In the genomic region with DNA sequence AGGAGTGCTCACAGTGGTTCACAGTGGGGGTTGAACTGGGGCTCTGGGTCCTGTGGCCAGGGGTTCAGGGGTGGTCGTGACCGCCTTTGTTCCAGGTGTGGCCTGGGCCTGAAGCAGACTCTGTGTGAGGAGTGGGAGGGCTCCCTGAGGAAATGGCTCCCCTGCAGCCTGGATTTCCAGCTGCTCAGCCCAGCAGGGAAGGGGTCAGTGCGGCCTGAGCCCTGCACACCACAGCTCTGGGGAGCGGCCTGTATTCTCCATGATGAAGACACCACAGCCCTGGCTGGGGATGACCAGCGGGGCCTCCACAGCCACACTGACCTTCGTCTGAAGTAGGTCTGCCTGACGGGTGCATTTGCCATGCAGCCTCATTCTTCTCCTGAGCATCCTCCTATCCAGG, we compare ENCODE assay signal across 16 cellular contexts. TPM values are rescaled to one million over a fixed set of nuclear protein-coding genes. Genes with fewer than 3 reads are reported as not detected.
DNase-seq lines count a peak whose midpoint lies in the region; ATAC-seq, FAIRE-seq and TF ChIP-seq lines count a peak whose summit lies in the region.
"Had no signal": no experiment of that assay in that cellular context is flagged by ENCODE, and none has a peak within 500 bp of the region (broad histone marks: within the 10 kb centered on the region; RNA-seq: fewer than 3 reads in every experiment).

No MANE protein-coding gene starts in this region.

- H3K4me3 ChIP-seq in K562 (no peak overlapping the region), mesendoderm (ENCODE audit: low read length) (no peak overlapping the region), lower lobe of right lung (no peak overlapping the region), smooth muscle cell (no peak overlapping the region)
- H3K4me3 ChIP-seq: GM12878, GM23248 had no signal

- H3K18ac ChIP-seq in mesendoderm (ENCODE audit: low read length) = no peak overlapping the region

- H3K9me3 Mint-ChIP-seq in Calu3 (ENCODE audit: low read depth, unreplicated experiment) = no peaks in the 10 kb centered on the region

- H4K20me1 ChIP-seq in K562 (replicated peaks; ENCODE audit: control insufficient read depth, insufficient read depth, low read length) (no peaks in the 10 kb centered on the region), smooth muscle cell (ENCODE audit: low read depth) (no peaks in the 10 kb centered on the region)

- no peak for TF ChIP-seq POLR2A in K562 (conservative IDR thresholded peaks at IDR 0.05)

- H3K9ac ChIP-seq in K562 (ENCODE audit: insufficient read depth in 1 of 2, low read depth in 2 of 2, low read length in 2 of 2) (peak overlapping the region in 1 of 2 experiments; percentile 53; a peak in 2 of 4 replicates), mesendoderm (ENCODE audit: low read length) (no peak overlapping the region), smooth muscle cell (ENCODE audit: low read depth) (no peak overlapping the region)
- H3K9ac ChIP-seq: GM23248 had no signal

- no peak overlapping the region for H2BK5ac ChIP-seq in mesendoderm (ENCODE audit: low read length)

- DNase-seq in NCI-H146 (lab: John Stamatoyannopoulos, UW) = peak; percentile 14
- DNase-seq in NCI-H146 treated with DMSO at 0.1 percent for 48 hours (lab: John Stamatoyannopoulos, UW; ENCODE audit: unreplicated experiment) = no peak
- no peak for DNase-seq in K562 (ENCODE audit: extremely low read depth in 1 of 4, low spot score in 3 of 4)
- no peak for DNase-seq in mesendoderm
- DNase-seq in lower lobe of right lung = no peak
- DNase-seq in Calu3 = no peak
- no peak for DNase-seq in smooth muscle cell (lab: John Stamatoyannopoulos, UW; ENCODE audit: unreplicated experiment)
- DNase-seq: DMS79, GM23248 had no signal

- H4K8ac ChIP-seq in mesendoderm (ENCODE audit: low read depth, low read length) = no peak overlapping the region

- no peaks in the 10 kb centered on the region for H3K27me3 Mint-ChIP-seq in Calu3 (ENCODE audit: unreplicated experiment)

- CTCF ChIA-PET in K562 (lab: Yijun Ruan, JAX; ENCODE audit: low intra/inter-chr PET ratio) = no interaction called here
- CTCF ChIA-PET in Calu3 (lab: Charles Lee) = interaction anchor here (1.3 kb wide), 1 partner anchor 10 kb away, joined by 3 read pairs; no protein-coding TSS in a partner anchor

- no peak for TF ChIP-seq CTCF in K562 (IDR thresholded peaks at IDR 0.05 in 2 of 3, conservative IDR thresholded peaks at IDR 0.05 in 1 of 3; ENCODE audit: insufficient read depth in 2 of 3, low read depth in 1 of 3, low read length in 3 of 3)
- no peak for TF ChIP-seq CTCF in lower lobe of right lung (IDR thresholded peaks at IDR 0.05)
- TF ChIP-seq CTCF in Calu3 (IDR thresholded peaks at IDR 0.05; ENCODE audit: unreplicated experiment) = no peak
- no peak for TF ChIP-seq CTCF in smooth muscle cell (IDR thresholded peaks at IDR 0.05; ENCODE audit: borderline replicate concordance, insufficient read depth, poor library complexity, severe bottlenecking)

- no peak for TF ChIP-seq RAD21 in K562 (CRISPR knock-in tag; conservative IDR thresholded peaks at IDR 0.05 in 1 of 2, IDR thresholded peaks at IDR 0.05 in 1 of 2)

- ATAC-seq in K562 (peak; percentile 21; the same call in 2 of the 3 replicates), GM21717 (IDR thresholded peaks at IDR 0.05; ENCODE audit: unreplicated experiment) (no peak), lower lobe of right lung (no peak)
- ATAC-seq: GM12878 had no signal

- no peak overlapping the region for H3K4me3 Mint-ChIP-seq in Calu3 (ENCODE audit: low read depth, unreplicated experiment)

- H2BK15ac ChIP-seq in mesendoderm (replicated peaks; ENCODE audit: low read depth) = no peak overlapping the region

- H3K4ac ChIP-seq in mesendoderm (ENCODE audit: low read depth, low read length) = no peak overlapping the region

- H3K27ac Mint-ChIP-seq in Calu3 (ENCODE audit: unreplicated experiment) = no peak overlapping the region

- H3K36me3 ChIP-seq in K562 (ENCODE audit: control insufficient read depth, insufficient read depth, low read length) = no peaks in the 10 kb centered on the region
- H3K36me3 ChIP-seq in mesendoderm (ENCODE audit: control insufficient read depth, insufficient read depth, low read length) = no peaks in the 10 kb centered on the region
- H3K36me3 ChIP-seq in lower lobe of right lung = no peaks in the 10 kb centered on the region
- H3K36me3 ChIP-seq in smooth muscle cell (ENCODE audit: low read depth) = no peaks in the 10 kb centered on the region

- H3K56ac ChIP-seq in mesendoderm (ENCODE audit: low read length) = peak overlapping the region; percentile 25

- intact Hi-C loops in K562 (cut with micrococcal nuclease) = no loop called here
- intact Hi-C loops in lower lobe of right lung (cut with DNase I) = no loop called here
- intact Hi-C loops in Calu3 (cut with micrococcal nuclease; ENCODE audit: unreplicated experiment) = no loop called here

- no peak overlapping the region for H2BK120ac ChIP-seq in mesendoderm (ENCODE audit: low read depth, low read length)

- no peak overlapping the region for H4K5ac ChIP-seq in mesendoderm (ENCODE audit: low read length)

- H2AFZ ChIP-seq in K562 (ENCODE audit: low read depth, low read length) (no peak overlapping the region), smooth muscle cell (ENCODE audit: low read depth) (no peak overlapping the region)
- H2AFZ ChIP-seq: GM23248 had no signal

- POLR2A ChIA-PET in K562 (lab: Yijun Ruan, JAX) = interaction anchor here (0.7 kb wide), 2 partner anchors 9 to 1519 kb away, joined by 3 to 4 read pairs; no protein-coding TSS in a partner anchor

- no peaks in the 10 kb centered on the region for H3K36me3 Mint-ChIP-seq in Calu3 (ENCODE audit: insufficient read depth, unreplicated experiment)

- H2AK5ac ChIP-seq in mesendoderm (ENCODE audit: low read length) = no peak overlapping the region

- no peaks in the 10 kb centered on the region for H3F3A ChIP-seq in smooth muscle cell (ENCODE audit: low read depth)

- H3K9me1 ChIP-seq in K562 (ENCODE audit: control insufficient read depth, insufficient read depth, low read length) = no peaks in the 10 kb centered on the region

- no peaks in the 10 kb centered on the region for H3K79me2 ChIP-seq in K562 (ENCODE audit: control insufficient read depth, insufficient read depth, low read length)
- H3K79me2 ChIP-seq in mesendoderm (ENCODE audit: control insufficient read depth, insufficient read depth, low read length) = no peaks in the 10 kb centered on the region
- no peaks in the 10 kb centered on the region for H3K79me2 ChIP-seq in smooth muscle cell (ENCODE audit: low read depth)

- peaks cover 30% of the 10 kb centered on the region for H3K4me1 Mint-ChIP-seq in Calu3 (ENCODE audit: low read depth, unreplicated experiment)

- no peaks in the 10 kb centered on the region for H3K79me1 ChIP-seq in mesendoderm (ENCODE audit: low read length)

- peaks cover 0 to 10% of the 10 kb centered on the region in 2 experiments; a peak in 2 of 5 replicates for H3K4me1 ChIP-seq in K562 (replicated peaks in 1 of 2; ENCODE audit: control insufficient read depth in 2 of 2, insufficient read depth in 2 of 2, low read length in 2 of 2)
- peaks cover 16% of the 10 kb centered on the region for H3K4me1 ChIP-seq in mesendoderm (ENCODE audit: control insufficient read depth, low read depth, low read length)
- H3K4me1 ChIP-seq in lower lobe of right lung = peaks cover 4% of the 10 kb centered on the region
- H3K4me1 ChIP-seq in smooth muscle cell (ENCODE audit: low read depth) = no peaks in the 10 kb centered on the region

- BruUV-seq in K562 (replicated peaks; lab: Mats Ljungman, UMichigan) (no TSS peak), Calu3 (replicated peaks; lab: Mats Ljungman, UMichigan) (no TSS peak)

- no peaks in the 10 kb centered on the region for H3K27me3 ChIP-seq in K562 (ENCODE audit: control insufficient read depth in 2 of 2, insufficient read depth in 2 of 2, low read length in 2 of 2)
- no peaks in the 10 kb centered on the region for H3K27me3 ChIP-seq in mesendoderm (ENCODE audit: insufficient read depth, low read length, poor library complexity)
- no peaks in the 10 kb centered on the region for H3K27me3 ChIP-seq in lower lobe of right lung (ENCODE audit: low read depth)
- peaks cover 3% of the 10 kb centered on the region for H3K27me3 ChIP-seq in smooth muscle cell (ENCODE audit: low read depth)

- 65% methylated on average over 7 of the region's 7 CpGs for WGBS in K562 (ENCODE audit: insufficient coverage, low coverage, missing lambda C conversion rate)
- WGBS in mesendoderm (ENCODE audit: extremely low coverage, insufficient coverage, low lambda C conversion rate) = no CpG with 5 or more reads among the region's 7 CpGs
- 88% methylated on average over 7 of the region's 7 CpGs for WGBS in smooth muscle cell (ENCODE audit: low lambda C conversion rate)

- in situ Hi-C loops in K562 (cut with MboI) = no loop called here

- no peaks in the 10 kb centered on the region for H3K9me3 ChIP-seq in K562 (replicated peaks; ENCODE audit: control insufficient read depth, insufficient read depth, low read depth, low read length)
- H3K9me3 ChIP-seq in lower lobe of right lung = no peaks in the 10 kb centered on the region
- no peaks in the 10 kb centered on the region for H3K9me3 ChIP-seq in smooth muscle cell (replicated peaks; ENCODE audit: low read depth)

- no peak overlapping the region for H3K23ac ChIP-seq in mesendoderm (ENCODE audit: low read length)

- FAIRE-seq in K562 (lab: Jason Lieb, UNC) = no peak
- FAIRE-seq: GM12878, GM18507 had no signal

- TF ChIP-seq EP300 in K562 (IDR thresholded peaks at IDR 0.05; ENCODE audit: low read length) = no peak

- H3K4me2 ChIP-seq in K562 (ENCODE audit: insufficient read depth, low read length) = no peak overlapping the region
- no peak overlapping the region for H3K4me2 ChIP-seq in mesendoderm (ENCODE audit: low read length)
- no peak overlapping the region for H3K4me2 ChIP-seq in smooth muscle cell

- H3K27ac ChIP-seq in K562 (ENCODE audit: extremely low read depth, low read depth, low read length) (no peak overlapping the region), mesendoderm (ENCODE audit: low read depth, low read length) (no peak overlapping the region), lower lobe of right lung (no peak overlapping the region), smooth muscle cell (ENCODE audit: low read depth) (no peak overlapping the region)
- H3K27ac ChIP-seq: 22Rv1, GM23248 had no signal

RNA-seq across cellular contexts. Expression of a gene that starts 16.7 kb away (rescaled TPM):
- 118 and 268 TPM in 2 replicates for total RNA-seq in K562 (2011; cell fraction: chromatin; rRNA removed; ENCODE audit: low replicate concordance)
- total RNA-seq in K562 (2011; cell fraction: nucleolus; rRNA removed) = 193 and 210 TPM in 2 replicates
- 181 and 191 TPM in 2 replicates for total RNA-seq in K562 (2011; cell fraction: nucleoplasm; rRNA removed)
- 162 and 176 TPM in 2 replicates for total RNA-seq in K562 (2014; rRNA removed)
- 75.2 and 76.7 TPM in 2 replicates for total RNA-seq in K562 (2014; rRNA removed; fragmentation: Illumina TruSeq; extraction: Trizol)
- 79.2 and 83.5 TPM in 2 replicates for total RNA-seq in K562 (2015; rRNA removed; fragmentation: Illumina TruSeq; extraction: Trizol)
- total RNA-seq in K562 (2021) = 200 and 219 TPM in 2 replicates
- polyA plus RNA-seq in K562 (2011; rRNA removed) = 127 and 246 TPM in 2 replicates
- 168 and 216 TPM in 2 replicates for polyA plus RNA-seq in K562 (2011; cell fraction: cytosol; rRNA removed)
- 321 and 394 TPM in 2 replicates for polyA plus RNA-seq in K562 (2011; cell fraction: nucleus; rRNA removed)
- polyA plus RNA-seq in K562 (2012) = 161 and 213 TPM in 2 replicates
- 154 and 187 TPM in 2 replicates for polyA plus RNA-seq in K562 (2014; fragmentation: Illumina TruSeq; extraction: Trizol)
- 1 to 10 TPM; 5.5 to 7.9 TPM for polyA plus RNA-seq in K562 (2014; fragmentation: Nextera tagmentation; extraction: Ambion mirVana)
- polyA plus RNA-seq in K562 (2014; rRNA removed) = 195 and 208 TPM in 2 replicates
- polyA minus RNA-seq in K562 (2011; rRNA and poly(A)+ RNA removed) = 79.4 and 82.2 TPM in 2 replicates
- 58.5 and 79.5 TPM in 2 replicates for polyA minus RNA-seq in K562 (2011; cell fraction: cytosol; rRNA and poly(A)+ RNA removed)
- polyA minus RNA-seq in K562 (2011; cell fraction: nucleus; rRNA and poly(A)+ RNA removed) = 66.8 and 85.3 TPM in 2 replicates
- 94.1 TPM for polyA plus RNA-seq in mesendoderm (2013, experiment 1 of 2)
- polyA plus RNA-seq in mesendoderm (2013, experiment 2 of 2) = 95.3 TPM
- total RNA-seq in lower lobe of right lung = 73.2 TPM
- 81.6 and 91.9 TPM in 2 replicates for total RNA-seq in Calu3 (2022)
- total RNA-seq in smooth muscle cell = 15.1 and 20.1 TPM in 2 replicates
- 40.5 and 44.3 TPM in 2 replicates for polyA plus RNA-seq in smooth muscle cell

RNA-seq across cellular contexts. Expression of a gene that starts 18.4 kb away (rescaled TPM):
- total RNA-seq in K562 (2011; cell fraction: chromatin; rRNA removed; ENCODE audit: low replicate concordance) = 0.88 and 1.0 TPM in 2 replicates
- 1.2 TPM in 1 of 2 replicates, not detected in the other for total RNA-seq in K562 (2011; cell fraction: nucleolus; rRNA removed)
- 1.1 TPM in 1 of 2 replicates, not detected in the other for total RNA-seq in K562 (2011; cell fraction: nucleoplasm; rRNA removed)
- 0.16 TPM in 1 of 2 replicates, not detected in the other for total RNA-seq in K562 (2014; rRNA removed)
- 0.07 TPM in 1 of 2 replicates, not detected in the other for total RNA-seq in K562 (2014; rRNA removed; fragmentation: Illumina TruSeq; extraction: Trizol)
- not detected in 2 replicates for total RNA-seq in K562 (2015; rRNA removed; fragmentation: Illumina TruSeq; extraction: Trizol)
- total RNA-seq in K562 (2021) = 0.20 and 0.24 TPM in 2 replicates
- polyA plus RNA-seq in K562 (2011; rRNA removed) = 0.09 and 0.21 TPM in 2 replicates
- polyA plus RNA-seq in K562 (2011; cell fraction: cytosol; rRNA removed) = 0.09 and 0.30 TPM in 2 replicates
- 0.41 and 0.67 TPM in 2 replicates for polyA plus RNA-seq in K562 (2011; cell fraction: nucleus; rRNA removed)
- polyA plus RNA-seq in K562 (2012) = 0.04 and 0.07 TPM in 2 replicates
- 0.15 TPM in 1 of 2 replicates, not detected in the other for polyA plus RNA-seq in K562 (2014; fragmentation: Illumina TruSeq; extraction: Trizol)
- polyA plus RNA-seq in K562 (2014; fragmentation: Nextera tagmentation; extraction: Ambion mirVana) = not detected
- 0.13 TPM in 1 of 2 replicates, not detected in the other for polyA plus RNA-seq in K562 (2014; rRNA removed)
- polyA minus RNA-seq in K562 (2011; rRNA and poly(A)+ RNA removed) = not detected in 2 replicates
- polyA minus RNA-seq in K562 (2011; cell fraction: cytosol; rRNA and poly(A)+ RNA removed) = not detected in 2 replicates
- polyA minus RNA-seq in K562 (2011; cell fraction: nucleus; rRNA and poly(A)+ RNA removed) = 0.22 and 0.27 TPM in 2 replicates
- polyA plus RNA-seq in mesendoderm (2013, experiment 1 of 2) = 42.5 TPM
- polyA plus RNA-seq in mesendoderm (2013, experiment 2 of 2) = 42.7 TPM
- total RNA-seq in lower lobe of right lung = not detected
- total RNA-seq in Calu3 (2022) = 0.59 TPM in 1 of 2 replicates, not detected in the other
- not detected in 2 replicates for total RNA-seq in smooth muscle cell
- 0.46 TPM in 1 of 2 replicates, not detected in the other for polyA plus RNA-seq in smooth muscle cell
- total RNA-seq: A673, G401, GM23248 had no signal
- polyA plus RNA-seq: GM23248 had no signal

RNA-seq across cellular contexts. Expression of a gene that starts 25.2 kb away (rescaled TPM):
- total RNA-seq in K562 (2011; cell fraction: chromatin; rRNA removed; ENCODE audit: low replicate concordance) = 420 and 854 TPM in 2 replicates
- 362 and 382 TPM in 2 replicates for total RNA-seq in K562 (2011; cell fraction: nucleolus; rRNA removed)
- total RNA-seq in K562 (2011; cell fraction: nucleoplasm; rRNA removed) = 379 and 427 TPM in 2 replicates
- total RNA-seq in K562 (2014; rRNA removed) = 17.5 and 21.2 TPM in 2 replicates
- total RNA-seq in K562 (2014; rRNA removed; fragmentation: Illumina TruSeq; extraction: Trizol) = 17.2 and 17.6 TPM in 2 replicates
- total RNA-seq in K562 (2015; rRNA removed; fragmentation: Illumina TruSeq; extraction: Trizol) = 16.2 and 17.5 TPM in 2 replicates
- 48.5 and 54.6 TPM in 2 replicates for total RNA-seq in K562 (2021)
- 39.2 and 70.5 TPM in 2 replicates for polyA plus RNA-seq in K562 (2011; rRNA removed)
- polyA plus RNA-seq in K562 (2011; cell fraction: cytosol; rRNA removed) = 23.7 and 25.8 TPM in 2 replicates
- polyA plus RNA-seq in K562 (2011; cell fraction: nucleus; rRNA removed) = 496 and 545 TPM in 2 replicates
- polyA plus RNA-seq in K562 (2012) = 27.0 and 59.7 TPM in 2 replicates
- 37.7 and 39.0 TPM in 2 replicates for polyA plus RNA-seq in K562 (2014; fragmentation: Illumina TruSeq; extraction: Trizol)
- polyA plus RNA-seq in K562 (2014; fragmentation: Nextera tagmentation; extraction: Ambion mirVana) = 1 to 10 TPM; 2.0 to 2.8 TPM
- 30.5 and 32.4 TPM in 2 replicates for polyA plus RNA-seq in K562 (2014; rRNA removed)
- polyA minus RNA-seq in K562 (2011; rRNA and poly(A)+ RNA removed) = 57.7 and 57.8 TPM in 2 replicates
- polyA minus RNA-seq in K562 (2011; cell fraction: cytosol; rRNA and poly(A)+ RNA removed) = 16.8 and 28.1 TPM in 2 replicates
- polyA minus RNA-seq in K562 (2011; cell fraction: nucleus; rRNA and poly(A)+ RNA removed) = 118 and 144 TPM in 2 replicates
- 32.2 TPM for polyA plus RNA-seq in mesendoderm (2013, experiment 1 of 2)
- polyA plus RNA-seq in mesendoderm (2013, experiment 2 of 2) = 34.0 TPM
- 141 TPM for total RNA-seq in lower lobe of right lung
- 253 and 303 TPM in 2 replicates for total RNA-seq in Calu3 (2022)
- 12.0 and 12.3 TPM in 2 replicates for total RNA-seq in smooth muscle cell
- polyA plus RNA-seq in smooth muscle cell = 10.9 and 17.9 TPM in 2 replicates

RNA-seq across cellular contexts. Expression of a gene that starts 33.7 kb away (rescaled TPM):
- total RNA-seq in K562 (2011; cell fraction: chromatin; rRNA removed; ENCODE audit: low replicate concordance) = 0.23 TPM in 1 of 2 replicates, not detected in the other
- total RNA-seq in K562 (2011; cell fraction: nucleolus; rRNA removed) = not detected in 2 replicates
- total RNA-seq in K562 (2011; cell fraction: nucleoplasm; rRNA removed) = 0.29 TPM in 1 of 2 replicates, not detected in the other
- total RNA-seq in K562 (2014; rRNA removed) (0.08 and 0.14 TPM in 2 replicates), K562 (2014; rRNA removed; fragmentation: Illumina TruSeq; extraction: Trizol) (not detected in 2 replicates), K562 (2015; rRNA removed; fragmentation: Illumina TruSeq; extraction: Trizol) (not detected in 2 replicates), K562 (2021) (not detected in 2 replicates), lower lobe of right lung (1.2 TPM), Calu3 (2022) (not detected in 2 replicates), smooth muscle cell (0.09 and 0.36 TPM in 2 replicates)
- polyA plus RNA-seq in K562 (2011; rRNA removed) (0.04 and 0.07 TPM in 2 replicates), K562 (2014; fragmentation: Illumina TruSeq; extraction: Trizol) (not detected in 2 replicates), K562 (2014; fragmentation: Nextera tagmentation; extraction: Ambion mirVana) (not detected), K562 (2014; rRNA removed) (0.78 TPM in 1 of 2 replicates, not detected in the other), smooth muscle cell (0.25 and 2.3 TPM in 2 replicates)
- 0.03 and 0.06 TPM in 2 replicates for polyA plus RNA-seq in K562 (2011; cell fraction: cytosol; rRNA removed)
- polyA plus RNA-seq in K562 (2011; cell fraction: nucleus; rRNA removed) = 0.06 TPM in 1 of 2 replicates, not detected in the other
- polyA plus RNA-seq in K562 (2012) = 0.04 TPM in 2 replicates
- not detected in 2 replicates for polyA minus RNA-seq in K562 (2011; rRNA and poly(A)+ RNA removed)
- not detected in 2 replicates for polyA minus RNA-seq in K562 (2011; cell fraction: cytosol; rRNA and poly(A)+ RNA removed)
- not detected in 2 replicates for polyA minus RNA-seq in K562 (2011; cell fraction: nucleus; rRNA and poly(A)+ RNA removed)
- 11.8 TPM for polyA plus RNA-seq in mesendoderm (2013, experiment 1 of 2)
- polyA plus RNA-seq in mesendoderm (2013, experiment 2 of 2) = 13.3 TPM
- total RNA-seq: A673, G401, GM12878, GM23248 had no signal
- polyA plus RNA-seq: BJ, GM12878, GM23248 had no signal
